ENCODE assay signal across 2 cellular contexts in the genomic region with DNA sequence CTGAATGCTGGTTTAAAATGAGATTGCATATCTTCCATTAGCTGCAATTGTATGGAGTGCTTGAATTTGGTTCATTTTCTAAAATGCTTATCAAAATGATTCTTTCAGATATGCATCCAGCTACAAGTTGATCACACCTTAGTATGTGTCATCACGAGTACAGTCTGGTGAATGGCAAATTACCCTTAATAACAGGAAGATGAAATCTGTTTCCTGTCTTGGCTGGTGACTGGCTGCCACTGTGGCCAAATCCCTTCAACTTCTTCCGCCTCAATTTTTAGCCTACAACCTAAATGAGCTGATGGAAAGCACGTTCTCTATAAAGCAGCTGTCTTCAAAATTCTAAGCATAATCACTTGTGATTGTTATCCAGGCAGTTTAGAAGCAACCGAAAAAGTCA.
TF ChIP-seq lines count a peak whose summit lies in the region.

No MANE protein-coding gene starts in this region.

TF ChIP-seq in IMR-90, 13 proteins besides CTCF, POLR2A, EP300 and RAD21:
- no peak for TF ChIP-seq CEBPB (IDR thresholded peaks at IDR 0.05; ENCODE audit: low read depth, low read length)
- no peak for TF ChIP-seq BHLHE40 (IDR thresholded peaks at IDR 0.05; ENCODE audit: low read depth, low read length)
- no peak for TF ChIP-seq FOS (IDR thresholded peaks at IDR 0.05; ENCODE audit: low read depth, low read length)
- TF ChIP-seq RCOR1 (IDR thresholded peaks at IDR 0.05; ENCODE audit: insufficient replicate concordance, low read length), result no peak
- no peak for TF ChIP-seq ELK1 (IDR thresholded peaks at IDR 0.05; ENCODE audit: borderline replicate concordance, low read depth, low read length)
- no peak for TF ChIP-seq CHD1 (IDR thresholded peaks at IDR 0.05; ENCODE audit: low read depth, low read length)
- TF ChIP-seq MAFK (IDR thresholded peaks at IDR 0.05; ENCODE audit: low read depth, low read length), result no peak
- no peak for TF ChIP-seq SMC3 (IDR thresholded peaks at IDR 0.05; ENCODE audit: low read depth, low read length)
- TF ChIP-seq RFX5 (IDR thresholded peaks at IDR 0.05; ENCODE audit: low read depth, low read length), result no peak
- TF ChIP-seq USF2 (IDR thresholded peaks at IDR 0.05; ENCODE audit: low read depth, low read length), result no peak
- no peak for TF ChIP-seq MAZ (IDR thresholded peaks at IDR 0.05; ENCODE audit: borderline replicate concordance, low read depth, low read length)
- no peak for TF ChIP-seq NFE2L2 (IDR thresholded peaks at IDR 0.05; ENCODE audit: low read depth, low read length)
- no peak for TF ChIP-seq MXI1 (IDR thresholded peaks at IDR 0.05; ENCODE audit: borderline replicate concordance, low read depth, low read length)

TF ChIP-seq in H1, 55 proteins besides CTCF, POLR2A, EP300 and RAD21:
- no peak for TF ChIP-seq SIX5 (IDR thresholded peaks at IDR 0.05; ENCODE audit: low read depth, low read length)
